17 cellular contexts compared by ENCODE assay signal in genomic region chr12:15393037-15393436, GRCh38.
A peak's percentile ranks its signal among the peaks of the same experiment; 100 is the strongest.
DNase-seq lines count a peak whose midpoint lies in the region; ATAC-seq, FAIRE-seq and TF ChIP-seq lines count a peak whose summit lies in the region.
"Had no signal": no experiment of that assay in that cellular context is flagged by ENCODE, and none has a peak within 500 bp of the region (broad histone marks: within the 10 kb centered on the region; RNA-seq: fewer than 3 reads in every experiment).

No MANE protein-coding gene starts in this region.

- H3K27me3 Mint-ChIP-seq in H9 (ENCODE audit: low read depth) = no peaks in the 10 kb centered on the region
- H3K27me3 Mint-ChIP-seq: CD8-positive, alpha-beta memory T cell; IgD-negative memory B cell had no signal

- no peaks in the 10 kb centered on the region for H3K79me1 ChIP-seq in H9 (ENCODE audit: insufficient read depth, low read depth, low read length, poor library complexity, severe bottlenecking)

- no peak overlapping the region for H3K4me3 Mint-ChIP-seq in H9
- H3K4me3 Mint-ChIP-seq: CD14-positive monocyte; CD8-positive, alpha-beta memory T cell; IgD-negative memory B cell had no signal

- no peak overlapping the region for H3K4ac ChIP-seq in H9 (ENCODE audit: low read depth, low read length)

- no peak overlapping the region for H2AFZ ChIP-seq in H9 (ENCODE audit: low read length)
- H2AFZ ChIP-seq: GM23248 had no signal

- H2BK120ac ChIP-seq in H9 (ENCODE audit: low read depth, low read length, poor library complexity, severe bottlenecking) = no peak overlapping the region

- H3K27ac Mint-ChIP-seq in H9 = no peak overlapping the region
- H3K27ac Mint-ChIP-seq: CD14-positive monocyte; CD8-positive, alpha-beta memory T cell had no signal

- H3K27me3 ChIP-seq in bronchial epithelial cell (ENCODE audit: control insufficient read depth, insufficient read depth, low read length) = no peaks in the 10 kb centered on the region
- no peaks in the 10 kb centered on the region for H3K27me3 ChIP-seq in kidney epithelial cell (ENCODE audit: control insufficient read depth, insufficient read depth, low read length)
- no peaks in the 10 kb centered on the region for H3K27me3 ChIP-seq in prostate gland (replicated peaks; ENCODE audit: insufficient read depth)
- no peaks in the 10 kb centered on the region for H3K27me3 ChIP-seq in H9 (ENCODE audit: insufficient read depth, low read length)

- no peak overlapping the region for H4K8ac ChIP-seq in H9 (replicated peaks; ENCODE audit: insufficient read length, low read depth, low read length)

- no peaks in the 10 kb centered on the region for H3K9me3 Mint-ChIP-seq in H9
- H3K9me3 Mint-ChIP-seq: IgD-negative memory B cell had no signal

- intact Hi-C loops in prostate gland (cut with DNase I) = no loop called here

- TF ChIP-seq CTCF in bronchial epithelial cell (IDR thresholded peaks at IDR 0.05; ENCODE audit: insufficient read depth, low read length, severe bottlenecking) = no peak
- TF ChIP-seq CTCF in kidney epithelial cell (IDR thresholded peaks at IDR 0.05; ENCODE audit: insufficient read depth, low read length, poor library complexity, severe bottlenecking) = no peak
- TF ChIP-seq CTCF in prostate gland (IDR thresholded peaks at IDR 0.05) = no peak
- no peak for TF ChIP-seq CTCF in H9 (conservative IDR thresholded peaks at IDR 0.05)

- H3K4me1 Mint-ChIP-seq in H9 = peaks cover 2 to 3% of the 10 kb centered on the region in 2 experiments
- H3K4me1 Mint-ChIP-seq: CD14-positive monocyte; CD8-positive, alpha-beta memory T cell; IgD-negative memory B cell had no signal

- H4K5ac ChIP-seq in H9 (ENCODE audit: insufficient read length, low read depth, low read length) = no peak overlapping the region

- no peaks in the 10 kb centered on the region for H3K23me2 ChIP-seq in H9 (ENCODE audit: insufficient read length, low read depth, low read length, poor library complexity, severe bottlenecking)

- no peak overlapping the region for H2BK12ac ChIP-seq in H9 (ENCODE audit: insufficient read length, low read depth, low read length)

- H3K4me2 ChIP-seq in H9 (ENCODE audit: insufficient read depth, insufficient read length, low read length) = no peak overlapping the region
- H3K4me2 ChIP-seq: A549 had no signal

- H3K9ac ChIP-seq in H9 (ENCODE audit: extremely low read depth, insufficient read length, low read length) = no peak overlapping the region
- H3K9ac ChIP-seq: GM23248 had no signal

- no peak overlapping the region for H3K18ac ChIP-seq in H9 (ENCODE audit: insufficient read length, low read depth, low read length)

- no peak overlapping the region for H3K4me3 ChIP-seq in bronchial epithelial cell (ENCODE audit: low read depth, low read length)
- H3K4me3 ChIP-seq in kidney epithelial cell (ENCODE audit: low read depth, low read length) = no peak overlapping the region
- no peak overlapping the region for H3K4me3 ChIP-seq in prostate gland
- H3K4me3 ChIP-seq: A549, GM12878, GM23248 had no signal

- H2BK20ac ChIP-seq in H9 (ENCODE audit: low read depth, low read length, poor library complexity, severe bottlenecking) = no peak overlapping the region

- DNase-seq in DMS53 treated with DMSO at 0.1 percent for 48 hours (lab: John Stamatoyannopoulos, UW; ENCODE audit: unreplicated experiment) (peak; percentile 90), bronchial epithelial cell (ENCODE audit: low read depth) (peak; percentile 14), kidney epithelial cell (ENCODE audit: low read depth) (peak; percentile 73), renal cortical epithelial cell (ENCODE audit: low read depth) (peak; percentile 94), prostate gland (ENCODE audit: low spot score) (no peak), inferior parietal cortex (ENCODE audit: extremely low spot score) (no peak), H9 (no peak)
- DNase-seq: Caco-2; CD8-positive, alpha-beta memory T cell; DMS79; GM23248 had no signal

- TF ChIP-seq POLR2A in prostate gland (IDR thresholded peaks at IDR 0.05) = no peak

- H2AK5ac ChIP-seq in H9 (ENCODE audit: insufficient read length, low read length) = no peak overlapping the region

- no peaks in the 10 kb centered on the region for H4K20me1 ChIP-seq in H9 (ENCODE audit: control insufficient read depth, insufficient read depth, insufficient read length)

- H4K91ac ChIP-seq in H9 (ENCODE audit: insufficient read length, low read depth, low read length) = no peak overlapping the region

- H3K36me3 ChIP-seq in bronchial epithelial cell (ENCODE audit: control insufficient read depth, insufficient read depth, low read length) (no peaks in the 10 kb centered on the region), kidney epithelial cell (ENCODE audit: control insufficient read depth, insufficient read depth, low read length) (no peaks in the 10 kb centered on the region), prostate gland (no peaks in the 10 kb centered on the region)

- H3K56ac ChIP-seq in H9 (ENCODE audit: insufficient read length, low read depth, low read length) = no peak overlapping the region

- H3K14ac ChIP-seq in H9 (ENCODE audit: insufficient read depth, low read length) = no peak overlapping the region

- no peak overlapping the region for H2BK15ac ChIP-seq in H9 (ENCODE audit: low read depth, low read length)

- FAIRE-seq in bronchial epithelial cell (lab: Jason Lieb, UNC) = no peak
- FAIRE-seq: A549, GM12878, H54 had no signal

- H3T11ph ChIP-seq in H9 (ENCODE audit: low read length) = no peak overlapping the region

- H3K9me3 ChIP-seq in prostate gland = no peaks in the 10 kb centered on the region
- H3K9me3 ChIP-seq in H9 (ENCODE audit: control insufficient read depth, low read depth, low read length) = no peaks in the 10 kb centered on the region
- H3K9me3 ChIP-seq: A549, Caco-2 had no signal

- H3K79me2 ChIP-seq in H9 (ENCODE audit: insufficient read depth, low read length) = no peaks in the 10 kb centered on the region

- no peak for ATAC-seq in HG03520 (IDR thresholded peaks at IDR 0.05; ENCODE audit: unreplicated experiment)
- ATAC-seq: GM12878 had no signal

- H3K4me1 ChIP-seq in prostate gland (replicated peaks) (no peaks in the 10 kb centered on the region), H9 (ENCODE audit: insufficient read depth, low read length) (peaks cover 2% of the 10 kb centered on the region; the same call in 1 of the 2 replicates)
- H3K4me1 ChIP-seq: Caco-2 had no signal

- H3K27ac ChIP-seq in prostate gland (no peak overlapping the region), H9 (ENCODE audit: insufficient read length, low read depth, low read length) (no peak overlapping the region)
- H3K27ac ChIP-seq: A549, GM23248 had no signal

- no peak overlapping the region for H2BK5ac ChIP-seq in H9 (ENCODE audit: insufficient read length, low read length)

- H3K36me3 Mint-ChIP-seq in H9 (ENCODE audit: insufficient read depth in 1 of 3, low read depth in 3 of 3) = no peaks in the 10 kb centered on the region
- H3K36me3 Mint-ChIP-seq: CD14-positive monocyte; CD8-positive, alpha-beta memory T cell; IgD-negative memory B cell had no signal

- WGBS in prostate gland = 88% methylated on average over 1 of the region's 1 CpG
- WGBS in H9 (ENCODE audit: extremely low coverage, insufficient read length, low lambda C conversion rate) = no CpG with 5 or more reads among the region's 1 CpG

- H3K23ac ChIP-seq in H9 (ENCODE audit: insufficient read length, low read depth, low read length) = no peak overlapping the region

Comparison
In these comparisons a context has a peak if more than half of its experiments do, and no peak if none do; other contexts are left out.
1. DNase-seq: peak in DMS53 treated with DMSO at 0.1 percent for 48 hours (single experiment), bronchial epithelial cell (single experiment), kidney epithelial cell (single experiment) and renal cortical epithelial cell (single experiment); none in prostate gland (single experiment), inferior parietal cortex (single experiment) and H9 (single experiment).